Comparison of ENCODE assay signal across 24 cellular contexts in the genomic region with DNA sequence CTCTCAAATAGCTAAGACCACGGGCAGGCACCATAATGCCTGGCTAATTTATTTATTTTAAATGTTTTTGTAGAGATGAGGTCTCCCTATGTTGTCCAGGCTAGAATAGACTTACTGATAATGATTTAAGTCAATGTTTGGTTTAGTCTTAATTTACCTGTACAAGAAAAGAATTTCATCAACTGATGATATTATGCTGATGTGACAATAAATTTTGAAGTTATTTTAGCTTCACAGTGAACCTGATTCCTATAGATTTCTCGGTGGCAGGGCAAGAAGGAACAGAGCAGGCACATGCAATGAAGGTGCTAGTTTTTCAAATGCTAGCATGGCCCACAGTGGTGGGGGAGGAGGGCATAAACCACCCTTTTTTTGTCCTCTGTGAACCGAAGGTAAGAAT. TPM values are rescaled to one million over a fixed set of nuclear protein-coding genes. Genes with fewer than 3 reads are reported as not detected.
DNase-seq lines count a peak whose midpoint lies in the region; ATAC-seq, FAIRE-seq and TF ChIP-seq lines count a peak whose summit lies in the region.
"Had no signal": no experiment of that assay in that cellular context is flagged by ENCODE, and none has a peak within 500 bp of the region (broad histone marks: within the 10 kb centered on the region; RNA-seq: fewer than 3 reads in every experiment).

No MANE protein-coding gene starts in this region.

- H2BK5ac ChIP-seq in mesenchymal stem cell (ENCODE audit: low read depth, low read length, poor library complexity, severe bottlenecking) = no peak overlapping the region

- no peaks in the 10 kb centered on the region for H3K79me1 ChIP-seq in mesenchymal stem cell (replicated peaks; ENCODE audit: low read length, poor library complexity, severe bottlenecking)

- no peak overlapping the region for H2BK12ac ChIP-seq in mesenchymal stem cell (ENCODE audit: low read length in 2 of 2)

- TF ChIP-seq POLR2A in HepG2 (IDR thresholded peaks at IDR 0.05; ENCODE audit: insufficient read depth in 1 of 2, low read depth in 2 of 2, low read length in 2 of 2) (no peak), right lobe of liver (IDR thresholded peaks at IDR 0.05) (no peak)

- intact Hi-C loops in HepG2 (cut with micrococcal nuclease; ENCODE audit: unreplicated experiment) (no loop called here), right lobe of liver (cut with DNase I) (no loop called here)

- no peak overlapping the region for H2AFZ ChIP-seq in HepG2 (ENCODE audit: low read length)
- no peak overlapping the region for H2AFZ ChIP-seq in astrocyte (ENCODE audit: low read depth, low read length)
- H2AFZ ChIP-seq in mesenchymal stem cell (ENCODE audit: low read depth, low read length) = no peak overlapping the region

- FAIRE-seq in HepG2 (lab: Jason Lieb, UNC) (no peak), astrocyte (lab: Jason Lieb, UNC) (no peak)
- FAIRE-seq: GM12878, HTR-8/SVneo had no signal

- H3K27me3 Mint-ChIP-seq in astrocyte (ENCODE audit: low read depth, unreplicated experiment) = no peaks in the 10 kb centered on the region
- H3K27me3 Mint-ChIP-seq: CD4-positive, CD25-positive, alpha-beta regulatory T cell; CD8-positive, alpha-beta memory T cell had no signal

- no peak overlapping the region for H3K4me3 Mint-ChIP-seq in astrocyte (ENCODE audit: unreplicated experiment)
- H3K4me3 Mint-ChIP-seq: CD4-positive, CD25-positive, alpha-beta regulatory T cell; CD8-positive, alpha-beta memory T cell; GM23338; HFFc6 had no signal

- H4K8ac ChIP-seq in mesenchymal stem cell (ENCODE audit: low read length) = no peak overlapping the region

- no peak overlapping the region for H3K4ac ChIP-seq in mesenchymal stem cell (ENCODE audit: low read depth in 1 of 2, low read length in 2 of 2)

- no peaks in the 10 kb centered on the region for H4K20me1 ChIP-seq in HepG2 (ENCODE audit: insufficient read depth, low read length)
- H4K20me1 ChIP-seq in astrocyte (ENCODE audit: insufficient read depth, low read length) = no peaks in the 10 kb centered on the region

- no peak overlapping the region for H3K23ac ChIP-seq in mesenchymal stem cell (ENCODE audit: low read length in 2 of 2)

- no peak for ATAC-seq in HepG2
- no peak for ATAC-seq in right lobe of liver
- ATAC-seq: GM23338, HCT116 had no signal

- in situ Hi-C loops in HepG2 (cut with HindIII; ENCODE audit: extremely low pct_ligation_motif_present, low pct_unique_long_range_greater_than_20kb) = no loop called here

- H3K4me3 ChIP-seq in HepG2 (replicated peaks in 1 of 3; ENCODE audit: insufficient read depth in 1 of 3, low read depth in 2 of 3, low read length in 3 of 3) = no peak overlapping the region
- H3K4me3 ChIP-seq in right lobe of liver = no peak overlapping the region
- H3K4me3 ChIP-seq in astrocyte (ENCODE audit: insufficient read depth, low read depth, low read length) = no peak overlapping the region
- H3K4me3 ChIP-seq in mesenchymal stem cell (ENCODE audit: insufficient read depth in 1 of 2, low read depth in 1 of 2, low read length in 2 of 2) = peak overlapping the region in 1 of 2 experiments; percentile 1
- H3K4me3 ChIP-seq: GM12878, GM23338 had no signal

- no peaks in the 10 kb centered on the region for H3K36me3 Mint-ChIP-seq in astrocyte (ENCODE audit: low read depth, unreplicated experiment)
- H3K36me3 Mint-ChIP-seq: CD4-positive, CD25-positive, alpha-beta regulatory T cell had no signal

- no peak for DNase-seq in HepG2 (ENCODE audit: low spot score)
- DNase-seq in right lobe of liver = no peak
- no peak for DNase-seq in astrocyte (ENCODE audit: low read depth)
- DNase-seq in mesenchymal stem cell = no peak
- no peak for DNase-seq in stimulated activated CD4-positive, alpha-beta T cell treated with anti-CD3 and anti-CD28 coated beads, Interleukin-4, amount 100 ng/mL, for 1 hour
- no peak for DNase-seq in NCI-H748 (lab: John Stamatoyannopoulos, UW; ENCODE audit: unreplicated experiment)
- DNase-seq in NCI-H187 treated with DMSO at 0.1 percent for 48 hours (lab: John Stamatoyannopoulos, UW) = no peak
- no peak for DNase-seq in Ammon's horn (ENCODE audit: low spot score)
- DNase-seq: 8988T; BE2C; C1 segment of cervical spinal cord; CD4-positive, CD25-positive, alpha-beta regulatory T cell; CD8-positive, alpha-beta memory T cell; COR-L47; DMS 273 treated with DMSO at 0.1 percent for 48 hours; DMS53; DND-41; H7 had no signal

- H3K79me2 ChIP-seq in HepG2 (ENCODE audit: insufficient read depth, low read length) (no peaks in the 10 kb centered on the region), astrocyte (ENCODE audit: insufficient read depth, low read length) (no peaks in the 10 kb centered on the region)

- no peaks in the 10 kb centered on the region for H3K4me1 ChIP-seq in HepG2 (ENCODE audit: insufficient read depth, low read length)
- no peaks in the 10 kb centered on the region for H3K4me1 ChIP-seq in right lobe of liver
- peaks cover 6% of the 10 kb centered on the region for H3K4me1 ChIP-seq in astrocyte (ENCODE audit: insufficient read depth, low read length)
- no peaks in the 10 kb centered on the region for H3K4me1 ChIP-seq in mesenchymal stem cell (ENCODE audit: control insufficient read depth, insufficient read depth, low read depth, low read length)
- H3K4me1 ChIP-seq: BE2C had no signal

- no peaks in the 10 kb centered on the region for H3K36me3 ChIP-seq in HepG2 (replicated peaks in 1 of 2; ENCODE audit: control insufficient read depth in 1 of 2, insufficient read depth in 2 of 2, low read length in 2 of 2)
- no peaks in the 10 kb centered on the region for H3K36me3 ChIP-seq in right lobe of liver
- no peaks in the 10 kb centered on the region for H3K36me3 ChIP-seq in astrocyte (ENCODE audit: insufficient read depth, low read length)
- H3K36me3 ChIP-seq in mesenchymal stem cell (ENCODE audit: control insufficient read depth in 1 of 2, insufficient read depth in 2 of 2, low read depth in 1 of 2, low read length in 2 of 2) = no peaks in the 10 kb centered on the region
- H3K36me3 ChIP-seq: BE2C had no signal

- no TSS peak for BruUV-seq in HepG2 (replicated peaks; lab: Mats Ljungman, UMichigan)

- no peak overlapping the region for H3K14ac ChIP-seq in mesenchymal stem cell (ENCODE audit: low read length in 2 of 2)

- no peak overlapping the region for H3K9ac ChIP-seq in HepG2 (ENCODE audit: insufficient read depth, low read depth, low read length)
- H3K9ac ChIP-seq in astrocyte (ENCODE audit: low read length) = no peak overlapping the region
- H3K9ac ChIP-seq in mesenchymal stem cell (ENCODE audit: low read length) = peak overlapping the region; percentile 9

- no peak overlapping the region for H2BK15ac ChIP-seq in mesenchymal stem cell (ENCODE audit: low read depth, poor library complexity, severe bottlenecking)

- H4K91ac ChIP-seq in mesenchymal stem cell (ENCODE audit: low read length) = no peak overlapping the region

- no peak overlapping the region for H2AK5ac ChIP-seq in mesenchymal stem cell (ENCODE audit: low read length, severe bottlenecking)

- H3K9me3 ChIP-seq in HepG2 (ENCODE audit: low read length) = no peaks in the 10 kb centered on the region
- no peaks in the 10 kb centered on the region for H3K9me3 ChIP-seq in right lobe of liver
- no peaks in the 10 kb centered on the region for H3K9me3 ChIP-seq in astrocyte (ENCODE audit: insufficient read depth, low read depth, low read length)
- H3K9me3 ChIP-seq in mesenchymal stem cell (ENCODE audit: control insufficient read depth, low read length) = peaks cover 13% of the 10 kb centered on the region
- H3K9me3 ChIP-seq: BE2C had no signal

- CTCF ChIA-PET in HepG2 (lab: Yijun Ruan, JAX; ENCODE audit: low intra/inter-chr PET ratio, low total read pairs) = no interaction called here

- no peak for TF ChIP-seq RAD21 in HepG2 (CRISPR knock-in tag; IDR thresholded peaks at IDR 0.05)

- no peak for TF ChIP-seq CTCF in HepG2 (CRISPR knock-in tag; IDR thresholded peaks at IDR 0.05)
- no peak for TF ChIP-seq CTCF in right lobe of liver (IDR thresholded peaks at IDR 0.05)
- no peak for TF ChIP-seq CTCF in astrocyte (IDR thresholded peaks at IDR 0.05; ENCODE audit: insufficient read depth, low read depth, low read length)

- no peak overlapping the region for H2BK120ac ChIP-seq in mesenchymal stem cell (ENCODE audit: low read depth, low read length)

- TF ChIP-seq EP300 in HepG2 (IDR thresholded peaks at IDR 0.05; ENCODE audit: low read depth in 2 of 2, low read length in 2 of 2) (no peak), HepG2 (CRISPR knock-in tag; IDR thresholded peaks at IDR 0.05; ENCODE audit: borderline replicate concordance) (no peak)

- peak overlapping the region; percentile 0 for H3K27ac Mint-ChIP-seq in astrocyte (ENCODE audit: unreplicated experiment)
- H3K27ac Mint-ChIP-seq: CD4-positive, CD25-positive, alpha-beta regulatory T cell; CD8-positive, alpha-beta memory T cell; GM23338 had no signal

- 0% methylated on average over 3 of the region's 3 CpGs for WGBS in HepG2 (ENCODE audit: low lambda C conversion rate)
- 61% methylated on average over 3 of the region's 3 CpGs for WGBS in right lobe of liver (ENCODE audit: insufficient coverage, low coverage, low lambda C conversion rate, missing lambda C conversion rate)
- whole genome bisulfite sequencing in mesenchymal stem cell = 81% methylated on average over 1 of the region's 3 CpGs

- no peak overlapping the region for H3K27ac ChIP-seq in HepG2 (ENCODE audit: extremely low read length, insufficient read depth, low read length)
- no peak overlapping the region for H3K27ac ChIP-seq in right lobe of liver
- H3K27ac ChIP-seq in astrocyte (ENCODE audit: low read depth, low read length) = no peak overlapping the region
- no peak overlapping the region for H3K27ac ChIP-seq in mesenchymal stem cell (ENCODE audit: low read length, poor library complexity, severe bottlenecking)

- H3K27me3 ChIP-seq in HepG2 (ENCODE audit: control insufficient read depth in 1 of 2, insufficient read depth in 2 of 2, low read length in 2 of 2) = no peaks in the 10 kb centered on the region
- no peaks in the 10 kb centered on the region for H3K27me3 ChIP-seq in right lobe of liver
- H3K27me3 ChIP-seq in astrocyte (ENCODE audit: insufficient read depth, low read length) = no peaks in the 10 kb centered on the region
- peaks cover under 1 to 7% of the 10 kb centered on the region in 2 experiments for H3K27me3 ChIP-seq in mesenchymal stem cell (ENCODE audit: control insufficient read depth in 1 of 2, insufficient read depth in 1 of 2, low read length in 2 of 2)
- H3K27me3 ChIP-seq: BE2C had no signal

- H3K9me3 Mint-ChIP-seq in astrocyte (ENCODE audit: unreplicated experiment) = peaks cover 1% of the 10 kb centered on the region
- H3K9me3 Mint-ChIP-seq: HFFc6 had no signal

- POLR2A ChIA-PET in HepG2 (lab: Yijun Ruan, JAX) = no interaction called here

- no peak overlapping the region for H3K18ac ChIP-seq in mesenchymal stem cell (ENCODE audit: low read depth in 1 of 2, low read length in 2 of 2)

- peaks cover 21% of the 10 kb centered on the region for H3K4me1 Mint-ChIP-seq in astrocyte (ENCODE audit: low read depth, unreplicated experiment)
- H3K4me1 Mint-ChIP-seq: CD8-positive, alpha-beta memory T cell; GM23338 had no signal

- H3K4me2 ChIP-seq in HepG2 (ENCODE audit: low read depth, low read length) (no peak overlapping the region), astrocyte (ENCODE audit: low read length) (peak overlapping the region; percentile 60), mesenchymal stem cell (ENCODE audit: low read length, poor library complexity, severe bottlenecking) (no peak overlapping the region)
- H3K4me2 ChIP-seq: GM23338 had no signal

RNA-seq across cellular contexts. Expression of a gene that starts 42.6 kb away (rescaled TPM):
- total RNA-seq in HepG2 (2016; rRNA removed; fragmentation: Illumina TruSeq; extraction: Trizol) = not detected in 2 replicates
- not detected in 2 replicates for total RNA-seq in HepG2 (2016; cell fraction: cytosol; rRNA removed; fragmentation: Illumina TruSeq; extraction: Trizol; ENCODE audit: low read depth)
- total RNA-seq in HepG2 (2016; cell fraction: insoluble cytoplasmic fraction; rRNA removed; fragmentation: Illumina TruSeq; extraction: Trizol) = 0.06 TPM in 1 of 2 replicates, not detected in the other
- not detected in 2 replicates for total RNA-seq in HepG2 (2016; cell fraction: membrane; rRNA removed; fragmentation: Illumina TruSeq; extraction: Trizol)
- total RNA-seq in HepG2 (2016; cell fraction: nucleus; rRNA removed; fragmentation: Illumina TruSeq; extraction: Trizol) = not detected in 2 replicates
- 0.05 TPM in 1 of 2 replicates, not detected in the other for polyA plus RNA-seq in HepG2 (2011; rRNA removed)
- 0.03 TPM in 1 of 2 replicates, not detected in the other for polyA plus RNA-seq in HepG2 (2011; cell fraction: cytosol; rRNA removed)
- not detected in 2 replicates for polyA plus RNA-seq in HepG2 (2011; cell fraction: nucleus; rRNA removed)
- 0.24 TPM in 1 of 2 replicates, not detected in the other for polyA plus RNA-seq in HepG2 (2012)
- polyA plus RNA-seq in HepG2 (2016; cell fraction: cytosol; fragmentation: Illumina TruSeq; extraction: Trizol; ENCODE audit: low read depth) = not detected in 2 replicates
- not detected in 2 replicates for polyA plus RNA-seq in HepG2 (2016; cell fraction: insoluble cytoplasmic fraction; fragmentation: Illumina TruSeq; extraction: Trizol; ENCODE audit: low read depth)
- not detected in 2 replicates for polyA plus RNA-seq in HepG2 (2016; cell fraction: membrane; fragmentation: Illumina TruSeq; extraction: Trizol; ENCODE audit: low read depth)
- polyA plus RNA-seq in HepG2 (2016; cell fraction: nucleus; fragmentation: Illumina TruSeq; extraction: Trizol; ENCODE audit: insufficient read depth, low read depth) = not detected in 2 replicates
- 0.24 TPM in 1 of 2 replicates, not detected in the other for polyA minus RNA-seq in HepG2 (2011; rRNA and poly(A)+ RNA removed; ENCODE audit: low replicate concordance)
- polyA minus RNA-seq in HepG2 (2011; cell fraction: cytosol; rRNA and poly(A)+ RNA removed) = not detected in 2 replicates
- not detected in 2 replicates for polyA minus RNA-seq in HepG2 (2011; cell fraction: nucleus; rRNA and poly(A)+ RNA removed)
- not detected for total RNA-seq in right lobe of liver
- total RNA-seq in astrocyte = not detected in 2 replicates
- polyA plus RNA-seq in mesenchymal stem cell (2013, experiment 1 of 2) = not detected
- not detected for polyA plus RNA-seq in mesenchymal stem cell (2013, experiment 2 of 2)
- total RNA-seq: CD8-positive, alpha-beta memory T cell; G401; HFFc6 had no signal
- polyA plus RNA-seq: CD8-positive, alpha-beta memory T cell had no signal

RNA-seq across cellular contexts. Expression of a gene that starts 44.0 kb away (rescaled TPM):
- total RNA-seq in HepG2 (2016; rRNA removed; fragmentation: Illumina TruSeq; extraction: Trizol) = not detected in 2 replicates
- not detected in 2 replicates for total RNA-seq in HepG2 (2016; cell fraction: cytosol; rRNA removed; fragmentation: Illumina TruSeq; extraction: Trizol; ENCODE audit: low read depth)
- not detected in 2 replicates for total RNA-seq in HepG2 (2016; cell fraction: insoluble cytoplasmic fraction; rRNA removed; fragmentation: Illumina TruSeq; extraction: Trizol)
- total RNA-seq in HepG2 (2016; cell fraction: membrane; rRNA removed; fragmentation: Illumina TruSeq; extraction: Trizol) = not detected in 2 replicates
- total RNA-seq in HepG2 (2016; cell fraction: nucleus; rRNA removed; fragmentation: Illumina TruSeq; extraction: Trizol) = not detected in 2 replicates
- not detected in 2 replicates for polyA plus RNA-seq in HepG2 (2011; rRNA removed)
- not detected in 2 replicates for polyA plus RNA-seq in HepG2 (2011; cell fraction: cytosol; rRNA removed)
- not detected in 2 replicates for polyA plus RNA-seq in HepG2 (2011; cell fraction: nucleus; rRNA removed)
- 0.42 and 0.85 TPM in 2 replicates for polyA plus RNA-seq in HepG2 (2012)
- polyA plus RNA-seq in HepG2 (2016; cell fraction: cytosol; fragmentation: Illumina TruSeq; extraction: Trizol; ENCODE audit: low read depth) = not detected in 2 replicates
- not detected in 2 replicates for polyA plus RNA-seq in HepG2 (2016; cell fraction: insoluble cytoplasmic fraction; fragmentation: Illumina TruSeq; extraction: Trizol; ENCODE audit: low read depth)
- not detected in 2 replicates for polyA plus RNA-seq in HepG2 (2016; cell fraction: membrane; fragmentation: Illumina TruSeq; extraction: Trizol; ENCODE audit: low read depth)
- polyA plus RNA-seq in HepG2 (2016; cell fraction: nucleus; fragmentation: Illumina TruSeq; extraction: Trizol; ENCODE audit: insufficient read depth, low read depth) = not detected in 2 replicates
- polyA minus RNA-seq in HepG2 (2011; rRNA and poly(A)+ RNA removed; ENCODE audit: low replicate concordance) = not detected in 2 replicates
- polyA minus RNA-seq in HepG2 (2011; cell fraction: cytosol; rRNA and poly(A)+ RNA removed) = not detected in 2 replicates
- polyA minus RNA-seq in HepG2 (2011; cell fraction: nucleus; rRNA and poly(A)+ RNA removed) = not detected in 2 replicates
- total RNA-seq in right lobe of liver = not detected
- total RNA-seq in astrocyte = not detected in 2 replicates
- not detected for polyA plus RNA-seq in mesenchymal stem cell (2013, experiment 1 of 2)
- polyA plus RNA-seq in mesenchymal stem cell (2013, experiment 2 of 2) = not detected
- total RNA-seq: CD4-positive, CD25-positive, alpha-beta regulatory T cell; CD8-positive, alpha-beta memory T cell; G401; GM12878; GM23338; H7; HFFc6 had no signal
- polyA plus RNA-seq: CD8-positive, alpha-beta memory T cell; GM23338 had no signal
